26 cellular contexts compared by ENCODE assay signal in the genomic region with DNA sequence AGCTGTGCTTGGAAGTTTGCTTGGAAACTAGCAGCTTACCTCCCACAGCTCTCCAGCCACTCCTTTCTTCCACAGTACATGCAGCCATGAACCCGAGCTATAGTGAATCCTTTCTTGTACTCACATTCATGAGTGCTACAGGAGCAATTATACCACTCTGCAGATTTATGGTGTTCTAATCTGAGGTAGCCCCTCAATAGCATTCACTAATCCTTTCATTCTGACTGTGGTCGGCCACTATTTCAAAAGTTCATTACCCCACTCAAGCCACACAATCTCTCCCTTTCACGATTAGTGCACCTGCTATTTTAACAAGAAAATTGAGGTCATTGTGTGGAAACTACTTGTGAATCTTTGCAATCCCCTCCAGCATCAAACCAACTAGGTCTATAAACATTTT. TPM values are rescaled to one million over a fixed set of nuclear protein-coding genes. Genes with fewer than 3 reads are reported as not detected.
"Had no signal": no experiment of that assay in that cellular context is flagged by ENCODE, and none has a peak within 500 bp of the region (broad histone marks: within the 10 kb centered on the region; RNA-seq: fewer than 3 reads in every experiment).

No MANE protein-coding gene starts in this region.

- H3K9me3 Mint-ChIP-seq: activated B cell treated with CpG ODN at 0.5 μM for 24 hours; activated CD8-positive, alpha-beta T cell treated with anti-CD3 and anti-CD28 coated beads for 36 hours; activated naive CD4-positive, alpha-beta T cell treated with anti-CD3 and anti-CD28 coated beads, Interleukin-2, amount 10 ng/mL, durations not matched to agents 7 days and 5 days; activated naive CD4-positive, alpha-beta T cell treated with anti-CD3 and anti-CD28 coated beads, Interleukin-2, amount 50 U/mL, for 72 hours; activated naive CD8-positive, alpha-beta T cell treated with anti-CD3 and anti-CD28 coated beads, Interleukin-2, amount 10 ng/mL, durations not matched to agents 7 days and 5 days; activated T-cell treated with anti-CD3 and anti-CD28 coated beads, Interleukin-2, amount 50 U/mL, for 4 hours; activated T-helper 1 cell treated with anti-CD3 and anti-CD28 coated beads, Interleukin-12 subunit alpha, Interleukin-12 subunit beta, Interleukin-2, Interleukin-4 antibody, amounts not matched to agents 30 ng/mL and 10 ng/mL and 1 ng/mL, durations not matched to agents 14 hours and 24 hours and 36 hours; activated T-helper 2 cell treated with anti-CD3 and anti-CD28 coated beads, Interferon-gamma antibody, Interleukin-2, Interleukin-4, amounts not matched to agents 10 μg/mL and 5 μg/mL and 100 μg/mL, durations not matched to agents 14 hours and 24 hours and 36 hours; central memory CD8-positive, alpha-beta T cell; dendritic cell treated with granulocyte-macrophage colony-stimulating factor and Interleukin-4, amounts not matched to agents 40 ng/mL and 50 ng/mL, for 4 days; endodermal cell had no signal

- ATAC-seq: activated CD4-positive, CD25-positive, alpha-beta regulatory T cell treated with anti-CD3 and anti-CD28 coated beads, Interleukin-2, amount 50 U/mL, for 24 hours; activated CD8-positive, alpha-beta T cell treated with anti-CD3 and anti-CD28 coated beads for 36 hours; activated naive CD4-positive, alpha-beta T cell treated with anti-CD3 and anti-CD28 coated beads, Interleukin-2, amount 50 U/mL, for 72 hours; activated T-cell treated with anti-CD3 and anti-CD28 coated beads, Interleukin-2, amount 50 U/mL, for 4 hours; esophagus mucosa had no signal

- H3K4me1 Mint-ChIP-seq: activated B cell treated with CpG ODN at 0.5 μM for 24 hours; activated naive CD4-positive, alpha-beta T cell treated with anti-CD3 and anti-CD28 coated beads, Interleukin-2, amount 10 ng/mL, durations not matched to agents 7 days and 5 days; activated naive CD8-positive, alpha-beta T cell treated with anti-CD3 and anti-CD28 coated beads, Interleukin-2, amount 10 ng/mL, durations not matched to agents 7 days and 5 days; central memory CD8-positive, alpha-beta T cell; endodermal cell had no signal

- H3K27me3 Mint-ChIP-seq: activated B cell treated with CpG ODN at 0.5 μM for 24 hours; activated CD8-positive, alpha-beta T cell treated with anti-CD3 and anti-CD28 coated beads for 36 hours; activated naive CD4-positive, alpha-beta T cell treated with anti-CD3 and anti-CD28 coated beads, Interleukin-2, amount 10 ng/mL, durations not matched to agents 7 days and 5 days; brain; central memory CD8-positive, alpha-beta T cell; dendritic cell treated with granulocyte-macrophage colony-stimulating factor and Interleukin-4, amounts not matched to agents 40 ng/mL and 50 ng/mL, for 4 days had no signal

- H3K27ac Mint-ChIP-seq: activated B cell treated with CpG ODN at 0.5 μM for 24 hours; activated CD8-positive, alpha-beta T cell treated with anti-CD3 and anti-CD28 coated beads for 36 hours; activated naive CD4-positive, alpha-beta T cell treated with anti-CD3 and anti-CD28 coated beads, Interleukin-2, amount 10 ng/mL, durations not matched to agents 7 days and 5 days; activated naive CD4-positive, alpha-beta T cell treated with anti-CD3 and anti-CD28 coated beads, Interleukin-2, amount 50 U/mL, for 72 hours; activated naive CD8-positive, alpha-beta T cell treated with anti-CD3 and anti-CD28 coated beads, Interleukin-2, amount 10 ng/mL, durations not matched to agents 7 days and 5 days; activated T-helper 1 cell treated with anti-CD3 and anti-CD28 coated beads, Interleukin-12 subunit alpha, Interleukin-12 subunit beta, Interleukin-2, Interleukin-4 antibody, amounts not matched to agents 30 ng/mL and 10 ng/mL and 1 ng/mL, durations not matched to agents 14 hours and 24 hours and 36 hours; activated T-helper 2 cell treated with anti-CD3 and anti-CD28 coated beads, Interferon-gamma antibody, Interleukin-2, Interleukin-4, amounts not matched to agents 10 μg/mL and 5 μg/mL and 100 μg/mL, durations not matched to agents 14 hours and 24 hours and 36 hours; brain; dendritic cell treated with granulocyte-macrophage colony-stimulating factor and Interleukin-4, amounts not matched to agents 40 ng/mL and 50 ng/mL, for 4 days; endodermal cell had no signal

- H3K4me3 Mint-ChIP-seq: activated B cell treated with CpG ODN at 0.5 μM for 24 hours; activated CD8-positive, alpha-beta T cell treated with anti-CD3 and anti-CD28 coated beads for 36 hours; activated naive CD4-positive, alpha-beta T cell treated with anti-CD3 and anti-CD28 coated beads, Interleukin-2, amount 10 ng/mL, durations not matched to agents 7 days and 5 days; activated naive CD8-positive, alpha-beta T cell treated with anti-CD3 and anti-CD28 coated beads, Interleukin-2, amount 10 ng/mL, durations not matched to agents 7 days and 5 days; activated T-cell treated with anti-CD3 and anti-CD28 coated beads, Interleukin-2, amount 50 U/mL, for 4 hours; activated T-helper 1 cell treated with anti-CD3 and anti-CD28 coated beads, Interleukin-12 subunit alpha, Interleukin-12 subunit beta, Interleukin-2, Interleukin-4 antibody, amounts not matched to agents 30 ng/mL and 10 ng/mL and 1 ng/mL, durations not matched to agents 14 hours and 24 hours and 36 hours; brain; central memory CD8-positive, alpha-beta T cell; dendritic cell treated with granulocyte-macrophage colony-stimulating factor and Interleukin-4, amounts not matched to agents 40 ng/mL and 50 ng/mL, for 4 days; endodermal cell had no signal

- DNase-seq: activated B cell treated with CpG ODN at 0.5 μM for 24 hours; activated CD4-positive, alpha-beta T cell treated with anti-CD3 and anti-CD28 coated beads for 48 hours; activated CD4-positive, alpha-beta T cell treated with anti-CD3 and anti-CD28 coated beads, Interleukin-2, amount 50 U/mL, for 1 hour; activated CD4-positive, alpha-beta T cell treated with anti-CD3 and anti-CD28 coated beads, Interleukin-2, amount 50 U/mL, for 48 hours; activated CD8-positive, alpha-beta memory T cell treated with anti-CD3 and anti-CD28 coated beads for 24 hours; activated CD8-positive, alpha-beta T cell treated with anti-CD3 and anti-CD28 coated beads for 36 hours; activated effector memory CD4-positive, alpha-beta T cell treated with anti-CD3 and anti-CD28 coated beads, Interleukin-2, amount 50 U/mL, for 16 hours; activated naive CD4-positive, alpha-beta T cell; activated naive CD4-positive, alpha-beta T cell treated with anti-CD3 and anti-CD28 coated beads, Interleukin-2, amount 10 ng/mL, durations not matched to agents 7 days and 5 days; activated naive CD8-positive, alpha-beta T cell treated with anti-CD3 and anti-CD28 coated beads, Interleukin-2, amount 10 ng/mL, durations not matched to agents 7 days and 5 days; activated T-cell treated with anti-CD3 and anti-CD28 coated beads, Interleukin-2, amount 50 U/mL, for 4 hours; dorsolateral prefrontal cortex; effector memory CD4-positive, alpha-beta T cell; endodermal cell; foreskin fibroblast; hippocampal formation; T1000; WERI-Rb-1 had no signal

- H3K36me3 Mint-ChIP-seq: activated naive CD4-positive, alpha-beta T cell treated with anti-CD3 and anti-CD28 coated beads, Interleukin-2, amount 10 ng/mL, durations not matched to agents 7 days and 5 days; activated naive CD4-positive, alpha-beta T cell treated with anti-CD3 and anti-CD28 coated beads, Interleukin-2, amount 50 U/mL, for 72 hours; activated naive CD8-positive, alpha-beta T cell treated with anti-CD3 and anti-CD28 coated beads, Interleukin-2, amount 10 ng/mL, durations not matched to agents 7 days and 5 days had no signal

RNA-seq across cellular contexts. Expression of a gene that starts 53.2 kb away (rescaled TPM):
- total RNA-seq: activated B cell treated with CpG ODN at 0.5 μM for 24 hours; activated CD8-positive, alpha-beta T cell treated with anti-CD3 and anti-CD28 coated beads for 36 hours; activated naive CD4-positive, alpha-beta T cell treated with anti-CD3 and anti-CD28 coated beads, Interleukin-2, amount 50 U/mL, for 72 hours; activated naive CD8-positive, alpha-beta T cell treated with anti-CD3 and anti-CD28 coated beads, Interleukin-2, amount 10 ng/mL, durations not matched to agents 7 days and 5 days; activated T-cell treated with anti-CD3 and anti-CD28 coated beads, Interleukin-2, amount 50 U/mL, for 4 hours; activated T-helper 1 cell treated with anti-CD3 and anti-CD28 coated beads, Interleukin-12 subunit alpha, Interleukin-12 subunit beta, Interleukin-2, Interleukin-4 antibody, amounts not matched to agents 30 ng/mL and 10 ng/mL and 1 ng/mL, durations not matched to agents 14 hours and 24 hours and 36 hours; activated T-helper 2 cell treated with anti-CD3 and anti-CD28 coated beads, Interferon-gamma antibody, Interleukin-2, Interleukin-4, amounts not matched to agents 10 μg/mL and 5 μg/mL and 100 μg/mL, durations not matched to agents 14 hours and 24 hours and 36 hours had no signal
